In genomic region chrX:54492340-54492739, GRCh38 we compare ENCODE assay signal across 11 cellular contexts. TPM values are rescaled to one million over a fixed set of nuclear protein-coding genes. Genes with fewer than 3 reads are reported as not detected.
DNase-seq lines count a peak whose midpoint lies in the region; ATAC-seq, FAIRE-seq and TF ChIP-seq lines count a peak whose summit lies in the region.
"Had no signal": no experiment of that assay in that cellular context is flagged by ENCODE, and none has a peak within 500 bp of the region (broad histone marks: within the 10 kb centered on the region; RNA-seq: fewer than 3 reads in every experiment).

No MANE protein-coding gene starts in this region.

- in situ Hi-C loops in IMR-90 (cut with MboI; ENCODE audit: low sequenced_read_pairs): no loop called here

- peak overlapping the region; percentile 79; the same call in 1 of the 2 replicates for H2AK5ac ChIP-seq in IMR-90 (ENCODE audit: low read depth, low read length)

- no peaks in the 10 kb centered on the region for H4K20me1 ChIP-seq in IMR-90 (ENCODE audit: insufficient read depth, low read length)

- peak overlapping the region; percentile 81 for H2AFZ ChIP-seq in IMR-90 (replicated peaks; ENCODE audit: low read length, poor library complexity)

- H3K9me1 ChIP-seq in IMR-90 (ENCODE audit: insufficient read depth, low read length): no peaks in the 10 kb centered on the region; the same call in 1 of the 2 replicates

- TF ChIP-seq EP300 in tibial nerve (IDR thresholded peaks at IDR 0.05): no peak

- peak overlapping the region; percentile 13 for H3K27ac ChIP-seq in IMR-90 (ENCODE audit: insufficient read depth, low read length)
- peak overlapping the region in 1 of 4 donors; percentile 43 for H3K27ac ChIP-seq in tibial nerve

- H3K9me3 ChIP-seq in IMR-90 (ENCODE audit: control insufficient read depth, insufficient read depth, low read length) (no peaks in the 10 kb centered on the region), tibial nerve (no peaks in the 10 kb centered on the region)

- H3K18ac ChIP-seq in IMR-90 (ENCODE audit: low read depth, low read length): peak overlapping the region; percentile 18; the same call in 1 of the 2 replicates

- no peak overlapping the region for H3K4me3 ChIP-seq in IMR-90 (ENCODE audit: insufficient read depth, low read depth, low read length)
- H3K4me3 ChIP-seq in bronchial epithelial cell (ENCODE audit: low read depth, low read length): no peak overlapping the region
- H3K4me3 ChIP-seq in tibial nerve: no peak overlapping the region

- H3K4ac ChIP-seq in IMR-90 (ENCODE audit: low read depth, low read length): peak overlapping the region; percentile 74

- no peak for TF ChIP-seq RAD21 in IMR-90 (IDR thresholded peaks at IDR 0.05; ENCODE audit: low read length)

- peak overlapping the region; percentile 24; the same call in 1 of the 2 replicates for H2BK120ac ChIP-seq in IMR-90 (ENCODE audit: low read depth, low read length)

- H3K79me1 ChIP-seq in IMR-90 (ENCODE audit: low read depth in 1 of 2, low read length in 2 of 2): peaks cover 9 to 31% of the 10 kb centered on the region in 2 experiments

- peaks cover 7% of the 10 kb centered on the region for H3K4me1 ChIP-seq in IMR-90 (ENCODE audit: control insufficient read depth, insufficient read depth, low read length)
- peaks cover 0 to 28% (median 0%) of the 10 kb centered on the region in 4 donors for H3K4me1 ChIP-seq in tibial nerve

- H3K36me3 ChIP-seq in IMR-90 (ENCODE audit: control insufficient read depth, insufficient read depth, low read length) (no peaks in the 10 kb centered on the region), bronchial epithelial cell (ENCODE audit: control insufficient read depth, insufficient read depth, low read length) (no peaks in the 10 kb centered on the region), tibial nerve (no peaks in the 10 kb centered on the region)

- POLR2A ChIA-PET in IMR-90 (lab: Charles Lee; ENCODE audit: unreplicated experiment) (no interaction called here), HEK293T (lab: Yijun Ruan, JAX) (no interaction called here)

- WGBS in IMR-90 (ENCODE audit: extremely low coverage in 2 of 2, insufficient read length in 1 of 2), 2 experiments: no CpG with 5 or more reads among the region's 6 CpGs
- WGBS in tibial nerve, 2 donors: 13 to 40% methylated on average over 6 of the region's 6 CpGs

- no TSS peak for BruUV-seq in IMR-90 (replicated peaks; lab: Mats Ljungman, UMichigan)

- no peak overlapping the region for H3K9ac ChIP-seq in IMR-90 (ENCODE audit: low read depth, low read length)

- no peak overlapping the region; the same call in 2 of the 3 replicates for H2BK15ac ChIP-seq in IMR-90 (ENCODE audit: low read depth, low read length)

- H4K5ac ChIP-seq in IMR-90 (ENCODE audit: low read depth, low read length): no peak overlapping the region

- no peak overlapping the region; the same call in 1 of the 2 replicates for H2BK20ac ChIP-seq in IMR-90 (ENCODE audit: low read depth, low read length)

- peak overlapping the region; percentile 73 for H3K14ac ChIP-seq in IMR-90 (replicated peaks; ENCODE audit: low read depth, low read length)

- TF ChIP-seq POLR2A in IMR-90 (IDR thresholded peaks at IDR 0.05; ENCODE audit: low read depth, low read length): no peak
- TF ChIP-seq POLR2A in H54 (IDR thresholded peaks at IDR 0.05; ENCODE audit: low read depth, low read length): no peak
- no peak for TF ChIP-seq POLR2A in tibial nerve (IDR thresholded peaks at IDR 0.05)

- peak overlapping the region; percentile 38; the same call in 1 of the 2 replicates for H4K91ac ChIP-seq in IMR-90 (ENCODE audit: insufficient read depth, low read depth, low read length)

- CTCF ChIA-PET in IMR-90 (lab: Yijun Ruan, JAX) (interaction anchor here (0.6 kb wide), 1 partner anchor 55 kb away, joined by 3 read pairs; no protein-coding TSS in a partner anchor), HEK293T (lab: Yijun Ruan, JAX) (no interaction called here)

- DNase-seq in AG08395 (ENCODE audit: low spot score) (peak; percentile 56), IMR-90 (peak; percentile 70), bronchial epithelial cell (ENCODE audit: low read depth) (peak; percentile 44), myocyte (ENCODE audit: low read depth) (peak; percentile 24), HEK293T (ENCODE audit: extremely low spot score) (no peak), NCI-H146 (lab: John Stamatoyannopoulos, UW) (no peak), H54 (ENCODE audit: insufficient read length, low spot score) (no peak), tibial nerve (ENCODE audit: low spot score in 2 of 2) (no peak)
- DNase-seq: CD4-positive, CD25-positive, alpha-beta regulatory T cell; glutamatergic neuron; NK-92 treated with Interleukin-12 subunit alpha and Interleukin-12 subunit beta, amount 100 ng/mL, for 24 hours had no signal

- peak; percentile 59 for ATAC-seq in IMR-90 (ENCODE audit: low read depth)

- peak overlapping the region; percentile 78 for H2AK9ac ChIP-seq in IMR-90 (replicated peaks; ENCODE audit: low read depth, low read length, poor library complexity)

- peak overlapping the region; percentile 74 for H3K4me2 ChIP-seq in IMR-90 (ENCODE audit: low read depth, low read length)

- H3K56ac ChIP-seq in IMR-90 (ENCODE audit: extremely low read depth, insufficient read depth, low read length): 0 out of 2 replicates have a peak overlapping the region, but pooled peaks have one; percentile 30

- TF ChIP-seq CTCF in IMR-90 (conservative IDR thresholded peaks at IDR 0.05; ENCODE audit: low read depth, low read length) (no peak), bronchial epithelial cell (IDR thresholded peaks at IDR 0.05; ENCODE audit: insufficient read depth, low read length, severe bottlenecking) (no peak), tibial nerve (IDR thresholded peaks at IDR 0.05) (no peak)

- peak overlapping the region; percentile 6 to 90; a peak in 2 of 4 replicates for H4K8ac ChIP-seq in IMR-90 (ENCODE audit: low read depth in 2 of 2, low read length in 2 of 2)

- H2BK5ac ChIP-seq in IMR-90 (ENCODE audit: low read depth, low read length, poor library complexity, severe bottlenecking): peak overlapping the region; percentile 75

- FAIRE-seq in bronchial epithelial cell (lab: Jason Lieb, UNC): no peak
- FAIRE-seq in H54 (lab: Jason Lieb, UNC): no peak

- intact Hi-C loops in IMR-90 (cut with micrococcal nuclease): loop anchor here (1.0 kb wide), 1 partner anchor 38 kb away; the partner anchor contains the start of gene GNL3L

- H3K23ac ChIP-seq in IMR-90 (ENCODE audit: low read depth, low read length): no peak overlapping the region

- dilution Hi-C loops in IMR-90 (cut with HindIII; ENCODE audit: low sequenced_read_pairs, unreplicated experiment): no loop called here

- no peaks in the 10 kb centered on the region for H3K27me3 ChIP-seq in IMR-90 (ENCODE audit: control insufficient read depth, insufficient read depth, low read length)
- H3K27me3 ChIP-seq in bronchial epithelial cell (ENCODE audit: control insufficient read depth, insufficient read depth, low read length): no peaks in the 10 kb centered on the region
- no peaks in the 10 kb centered on the region for H3K27me3 ChIP-seq in tibial nerve

TF ChIP-seq in IMR-90, 13 proteins besides CTCF, POLR2A, EP300 and RAD21 (continues in another document):
- TF ChIP-seq MXI1 (IDR thresholded peaks at IDR 0.05; ENCODE audit: borderline replicate concordance, low read depth, low read length) (peak; percentile 85; the same call in 1 of the 2 replicates), USF2 (IDR thresholded peaks at IDR 0.05; ENCODE audit: low read depth, low read length) (peak; percentile 74), FOS (IDR thresholded peaks at IDR 0.05; ENCODE audit: low read depth, low read length) (0 out of 2 replicates have a peak, but pooled peaks have one; percentile 10)

TF ChIP-seq in HEK293T, 16 proteins besides CTCF, POLR2A, EP300 and RAD21:
- no peak for TF ChIP-seq FOXK2 (IDR thresholded peaks at IDR 0.05)
- no peak for TF ChIP-seq L3MBTL2 (conservative IDR thresholded peaks at IDR 0.05)
- no peak for TF ChIP-seq ELF4 (IDR thresholded peaks at IDR 0.05)
- no peak for TF ChIP-seq FOXA1 (IDR thresholded peaks at IDR 0.05)
- TF ChIP-seq SUZ12 (IDR thresholded peaks at IDR 0.05): no peak
- no peak for TF ChIP-seq HDGF (IDR thresholded peaks at IDR 0.05; ENCODE audit: borderline replicate concordance)

RNA-seq across cellular contexts. Expression of gene FGD1, which starts 3.7 kb away (rescaled TPM):
- total RNA-seq in IMR-90 (2012; rRNA removed) (2.0 and 2.5 TPM in 2 replicates), bronchial epithelial cell (1.1 and 1.7 TPM in 2 replicates), myocyte (7.8 and 7.9 TPM in 2 replicates), tibial nerve (1 to 10 TPM; 4.2 to 9.3 (median 5.4) TPM)
- 11.7 and 12.3 TPM in 2 replicates for polyA plus RNA-seq in IMR-90 (2012; rRNA removed)
- polyA plus RNA-seq in IMR-90 (2012; cell fraction: cytosol; rRNA removed): 8.4 and 12.6 TPM in 2 replicates
- 13.7 and 21.9 TPM in 2 replicates for polyA plus RNA-seq in IMR-90 (2012; cell fraction: nucleus; rRNA removed; ENCODE audit: low replicate concordance)
- polyA plus RNA-seq in myocyte (2012): 9.6 TPM
- total RNA-seq: CD4-positive, CD25-positive, alpha-beta regulatory T cell had no signal

RNA-seq across cellular contexts. Expression of gene GNL3L, which starts 37.7 kb away (rescaled TPM):
- total RNA-seq in IMR-90 (2012; rRNA removed): 47.2 and 48.8 TPM in 2 replicates
- 15.4 and 16.5 TPM in 2 replicates for polyA plus RNA-seq in IMR-90 (2012; rRNA removed)
- 9.5 and 11.9 TPM in 2 replicates for polyA plus RNA-seq in IMR-90 (2012; cell fraction: cytosol; rRNA removed)
- 12.3 and 18.2 TPM in 2 replicates for polyA plus RNA-seq in IMR-90 (2012; cell fraction: nucleus; rRNA removed; ENCODE audit: low replicate concordance)
- 20.5 and 26.9 TPM in 2 replicates for total RNA-seq in bronchial epithelial cell
- total RNA-seq in myocyte: 39.1 and 40.1 TPM in 2 replicates
- polyA plus RNA-seq in myocyte (2012): 19.9 TPM
- 10 to 100 TPM; 23.2 to 45.9 (median 27.1) TPM for total RNA-seq in tibial nerve

RNA-seq across cellular contexts. Expression of gene TSR2, which starts 52.1 kb away (rescaled TPM):
- total RNA-seq in IMR-90 (2012; rRNA removed) (8.8 and 14.4 TPM in 2 replicates), bronchial epithelial cell (12.4 and 17.7 TPM in 2 replicates), myocyte (21.7 and 27.0 TPM in 2 replicates), tibial nerve (10 to 100 TPM; 24.0 to 40.8 (median 27.2) TPM)
- polyA plus RNA-seq in IMR-90 (2012; rRNA removed): 20.4 and 22.1 TPM in 2 replicates
- polyA plus RNA-seq in IMR-90 (2012; cell fraction: cytosol; rRNA removed): 12.5 and 20.2 TPM in 2 replicates
- 4.4 and 10.8 TPM in 2 replicates for polyA plus RNA-seq in IMR-90 (2012; cell fraction: nucleus; rRNA removed; ENCODE audit: low replicate concordance)
- 70.3 TPM for polyA plus RNA-seq in myocyte (2012)

Comparison
In these comparisons a context has a peak if more than half of its experiments do, and no peak if none do; other contexts are left out.
1. DNase-seq: peak in AG08395 (single experiment), IMR-90 (single experiment), bronchial epithelial cell (single experiment) and myocyte (single experiment); none in HEK293T (single experiment), NCI-H146 (single experiment), H54 (single experiment) and tibial nerve (0 of 2).